ENCODE assay signal across 8 cellular contexts in the genomic region with DNA sequence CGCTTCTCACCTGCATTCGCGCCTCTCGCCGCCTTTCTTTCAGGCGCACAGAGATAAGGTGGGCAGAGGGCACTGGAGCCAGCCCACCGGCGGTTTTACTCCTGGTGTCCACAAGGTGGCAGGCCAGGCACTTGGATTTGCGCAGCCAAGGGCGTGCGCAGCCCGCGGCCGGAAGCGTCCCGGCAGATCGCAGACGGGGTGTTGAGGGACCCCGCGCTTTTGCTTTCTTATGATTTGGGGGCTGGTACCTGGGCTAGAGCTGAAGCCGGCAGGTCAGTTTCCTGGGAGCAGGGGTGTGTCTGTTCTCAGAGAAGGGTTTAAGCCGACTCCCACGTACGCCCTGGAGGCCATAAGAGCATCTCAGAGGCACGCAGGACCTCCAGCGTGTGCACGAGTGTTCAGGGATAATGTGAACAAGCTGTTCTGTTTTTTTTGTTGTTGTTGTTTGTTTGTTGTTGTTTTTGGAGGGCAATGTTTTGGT.
DNase-seq lines count a peak whose midpoint lies in the region; ATAC-seq and TF ChIP-seq lines count a peak whose summit lies in the region.

No MANE protein-coding gene starts in this region.

- H3K4me1 ChIP-seq in neural progenitor cell (no peaks in the 10 kb centered on the region), stomach smooth muscle (ENCODE audit: control insufficient read depth, insufficient read depth, low read length) (peaks cover 3% of the 10 kb centered on the region)

- no peaks in the 10 kb centered on the region for H3F3A ChIP-seq in neural progenitor cell (ENCODE audit: low read depth)

- peak overlapping the region; percentile 100 for H2AFZ ChIP-seq in neural progenitor cell (replicated peaks)

- peaks cover 5% of the 10 kb centered on the region for H3K4me1 Mint-ChIP-seq in neural progenitor cell

- peak overlapping the region; percentile 49 for H3K4me3 ChIP-seq in neural progenitor cell
- H3K4me3 ChIP-seq in stomach smooth muscle (ENCODE audit: low read length in 2 of 2): peak overlapping the region; percentile 73 to 76

- H3K36me3 ChIP-seq in neural progenitor cell (no peaks in the 10 kb centered on the region), stomach smooth muscle (ENCODE audit: control insufficient read depth in 2 of 2, insufficient read depth in 2 of 2, low read length in 2 of 2) (no peaks in the 10 kb centered on the region)

- no peaks in the 10 kb centered on the region for H4K20me1 ChIP-seq in neural progenitor cell (ENCODE audit: low read depth)

- peak; percentile 99 for ATAC-seq in GM21529 (IDR thresholded peaks at IDR 0.05; ENCODE audit: unreplicated experiment)

- H3K4me2 ChIP-seq in neural progenitor cell: peak overlapping the region; percentile 83

- DNase-seq in DMS153 treated with DMSO at 0.1 percent for 48 hours (lab: John Stamatoyannopoulos, UW; ENCODE audit: unreplicated experiment) (peak; percentile 67), HuH-7 (ENCODE audit: low spot score) (peak; percentile 66), activated T-helper 1 cell treated with Interleukin-2 at 50 U/mL for 16 hours (ENCODE audit: low read depth) (peak; percentile 65), fibroblast of the conjunctiva (ENCODE audit: low read depth) (peak; percentile 26), neural progenitor cell (ENCODE audit: low spot score) (peak; percentile 92)

- no peaks in the 10 kb centered on the region for H3K9me3 Mint-ChIP-seq in neural progenitor cell

- H3K9ac ChIP-seq in neural progenitor cell: no peak overlapping the region
- peak overlapping the region in 1 of 2 donors; percentile 51 for H3K9ac ChIP-seq in stomach smooth muscle (ENCODE audit: low read length in 2 of 2)

- peak overlapping the region; percentile 83 for H3K4me3 Mint-ChIP-seq in neural progenitor cell

- H3K9me3 ChIP-seq in neural progenitor cell (ENCODE audit: low read depth): no peaks in the 10 kb centered on the region
- H3K9me3 ChIP-seq in stomach smooth muscle (ENCODE audit: control insufficient read depth in 2 of 2, low read length in 2 of 2): no peaks in the 10 kb centered on the region

- H3K27ac ChIP-seq in neural progenitor cell (no peak overlapping the region), stomach smooth muscle (ENCODE audit: low read length) (no peak overlapping the region)

- H3K79me2 ChIP-seq in neural progenitor cell (ENCODE audit: low read depth): no peaks in the 10 kb centered on the region

- H3K27me3 Mint-ChIP-seq in neural progenitor cell (ENCODE audit: insufficient read depth, low read depth): peaks cover 24% of the 10 kb centered on the region

- no peaks in the 10 kb centered on the region for H3K36me3 Mint-ChIP-seq in neural progenitor cell

- H3K27me3 ChIP-seq in neural progenitor cell (peaks cover 46% of the 10 kb centered on the region), stomach smooth muscle (ENCODE audit: control insufficient read depth in 1 of 2, insufficient read depth in 2 of 2, low read length in 2 of 2) (peaks cover 0 to 5% of the 10 kb centered on the region in 2 donors)

- no peak overlapping the region for H3K27ac Mint-ChIP-seq in neural progenitor cell

- TF ChIP-seq CTCF in neural progenitor cell (IDR thresholded peaks at IDR 0.05): peak; percentile 83

TF ChIP-seq in PFSK-1, 5 proteins besides CTCF, POLR2A, EP300 and RAD21:
- TF ChIP-seq TAF1 (IDR thresholded peaks at IDR 0.05; ENCODE audit: borderline replicate concordance, insufficient read depth, low read length) (no peak), FOXP2 (optimal IDR thresholded peaks at IDR 0.05; ENCODE audit: borderline replicate concordance, extremely low read depth, extremely low read length, insufficient read depth) (peak; percentile 21)

Comparison
In these comparisons a context has a peak if more than half of its experiments do, and no peak if none do; other contexts are left out.
1. DNase-seq: peak in every context shown above with its lines; median percentile 92 in neural progenitor cell; 67 in DMS153 treated with DMSO at 0.1 percent for 48 hours; 66 in HuH-7; 65 in activated T-helper 1 cell treated with Interleukin-2 at 50 U/mL for 16 hours; 26 in fibroblast of the conjunctiva.